In genomic region chr6:132446842-132447241, GRCh38 we compare ENCODE assay signal across 1 cellular context.
TF ChIP-seq lines count a peak whose summit lies in the region.

No MANE protein-coding gene starts in this region.

TF ChIP-seq in HepG2, 621 proteins besides CTCF, POLR2A, EP300 and RAD21 (continued from another document):
- TF ChIP-seq HOXA3 (CRISPR knock-in tag; IDR thresholded peaks at IDR 0.05) = no peak
- TF ChIP-seq KDM5A (IDR thresholded peaks at IDR 0.05; ENCODE audit: borderline replicate concordance, low read length) = no peak
- no peak for TF ChIP-seq SATB2 (CRISPR knock-in tag; IDR thresholded peaks at IDR 0.05)
- no peak for TF ChIP-seq ZFP36L2 (CRISPR knock-in tag; IDR thresholded peaks at IDR 0.05)
- TF ChIP-seq MAFK (conservative IDR thresholded peaks at IDR 0.05 in 1 of 2, IDR thresholded peaks at IDR 0.05 in 1 of 2; ENCODE audit: low read length in 2 of 2) = peak; percentile 90 to 94
